In the genomic region with DNA sequence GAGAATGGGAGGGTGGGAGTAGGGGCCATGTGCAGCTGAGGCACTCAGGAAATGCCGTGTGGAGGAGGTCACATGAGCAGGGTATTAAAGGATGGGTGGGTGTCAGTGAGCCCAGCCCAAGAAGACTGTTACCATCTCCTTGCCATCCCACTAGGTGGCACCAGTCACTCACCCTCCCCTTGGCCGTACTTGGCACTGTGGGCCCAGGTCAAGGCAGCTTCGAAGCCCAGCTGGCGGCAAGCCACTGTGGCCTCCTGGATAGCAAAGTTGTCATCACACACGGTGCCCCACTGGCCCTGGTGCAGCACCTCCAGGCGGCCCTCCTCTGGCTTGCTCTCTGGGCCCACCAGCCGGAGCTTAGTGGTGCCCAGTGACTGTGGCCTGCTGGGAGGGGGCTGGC, we compare ENCODE assay signal across 8 cellular contexts. TPM values are rescaled to one million over a fixed set of nuclear protein-coding genes. Genes with fewer than 3 reads are reported as not detected.
DNase-seq lines count a peak whose midpoint lies in the region; ATAC-seq and TF ChIP-seq lines count a peak whose summit lies in the region.

No MANE protein-coding gene starts in this region.

- no peaks in the 10 kb centered on the region for H3K36me3 Mint-ChIP-seq in activated CD8-positive, alpha-beta T cell treated with anti-CD3 and anti-CD28 coated beads for 36 hours (ENCODE audit: low read depth)

- no peak for TF ChIP-seq CTCF in activated CD8-positive, alpha-beta T cell treated with anti-CD3 and anti-CD28 coated beads for 36 hours (IDR thresholded peaks at IDR 0.05)

- H3K27me3 Mint-ChIP-seq in activated CD8-positive, alpha-beta T cell treated with anti-CD3 and anti-CD28 coated beads for 36 hours: peaks cover 9% of the 10 kb centered on the region

- POLR2A ChIA-PET in activated CD8-positive, alpha-beta T cell treated with anti-CD3 and anti-CD28 coated beads for 36 hours (lab: Charles Lee): no interaction called here

- CTCF ChIA-PET in activated CD8-positive, alpha-beta T cell treated with anti-CD3 and anti-CD28 coated beads for 36 hours (lab: Charles Lee): interaction anchor here (0.7 to 2.8 kb wide), 4 partner anchors 8 to 217 kb away, joined by 3 to 8 read pairs (median 5); no protein-coding TSS in a partner anchor

- no peak overlapping the region for H3K27ac Mint-ChIP-seq in activated CD8-positive, alpha-beta T cell treated with anti-CD3 and anti-CD28 coated beads for 36 hours

- ATAC-seq in activated CD8-positive, alpha-beta T cell treated with anti-CD3 and anti-CD28 coated beads for 36 hours: peak; percentile 61
- no peak for ATAC-seq in GM19463 (IDR thresholded peaks at IDR 0.05; ENCODE audit: unreplicated experiment)

- H3K4me3 Mint-ChIP-seq in activated CD8-positive, alpha-beta T cell treated with anti-CD3 and anti-CD28 coated beads for 36 hours: no peak overlapping the region

- intact Hi-C loops in activated CD8-positive, alpha-beta T cell treated with anti-CD3 and anti-CD28 coated beads for 36 hours (cut with micrococcal nuclease): no loop called here

- H3K9me3 Mint-ChIP-seq in activated CD8-positive, alpha-beta T cell treated with anti-CD3 and anti-CD28 coated beads for 36 hours: no peaks in the 10 kb centered on the region

- H3K4me1 Mint-ChIP-seq in activated CD8-positive, alpha-beta T cell treated with anti-CD3 and anti-CD28 coated beads for 36 hours (ENCODE audit: low read depth): no peaks in the 10 kb centered on the region

- peak; percentile 71 for DNase-seq in Daoy (ENCODE audit: low read depth)
- DNase-seq in Kasumi-1 (lab: John Stamatoyannopoulos, UW): peak; percentile 77 to 79
- peak; percentile 42 for DNase-seq in activated CD8-positive, alpha-beta T cell treated with anti-CD3 and anti-CD28 coated beads for 36 hours
- peak; percentile 67 for DNase-seq in iPS-NIHi11 (ENCODE audit: low spot score)
- no peak for DNase-seq in activated CD4-positive, alpha-beta T cell treated with anti-CD3 and anti-CD28 coated beads for 1 hour
- DNase-seq in activated CD4-positive, alpha-beta T cell treated with anti-CD3 and anti-CD28 coated beads, Interleukin-2, amount 50 U/mL, for 1 hour: no peak
- DNase-seq in activated naive CD4-positive, alpha-beta T cell treated with anti-CD3 and anti-CD28 coated beads, Interleukin-2, amount 50 U/mL, for 16 hours: no peak

RNA-seq across cellular contexts. Expression of a gene that starts 5.4 kb away (rescaled TPM):
- total RNA-seq in Daoy (2014; rRNA removed; shearing (Covaris generic)): 0.97 and 1.3 TPM in 2 replicates
- not detected for total RNA-seq in activated CD8-positive, alpha-beta T cell treated with anti-CD3 and anti-CD28 coated beads for 36 hours

Comparison
In these comparisons a context has a peak if more than half of its experiments do, and no peak if none do; other contexts are left out.
1. DNase-seq: peak in Daoy (single experiment), Kasumi-1 (2 of 2), activated CD8-positive, alpha-beta T cell treated with anti-CD3 and anti-CD28 coated beads for 36 hours (single experiment) and iPS-NIHi11 (single experiment); none in activated CD4-positive, alpha-beta T cell treated with anti-CD3 and anti-CD28 coated beads for 1 hour (single experiment), activated CD4-positive, alpha-beta T cell treated with anti-CD3 and anti-CD28 coated beads, Interleukin-2, amount 50 U/mL, for 1 hour (single experiment) and activated naive CD4-positive, alpha-beta T cell treated with anti-CD3 and anti-CD28 coated beads, Interleukin-2, amount 50 U/mL, for 16 hours (single experiment).